18 cellular contexts compared by ENCODE assay signal in the genomic region with DNA sequence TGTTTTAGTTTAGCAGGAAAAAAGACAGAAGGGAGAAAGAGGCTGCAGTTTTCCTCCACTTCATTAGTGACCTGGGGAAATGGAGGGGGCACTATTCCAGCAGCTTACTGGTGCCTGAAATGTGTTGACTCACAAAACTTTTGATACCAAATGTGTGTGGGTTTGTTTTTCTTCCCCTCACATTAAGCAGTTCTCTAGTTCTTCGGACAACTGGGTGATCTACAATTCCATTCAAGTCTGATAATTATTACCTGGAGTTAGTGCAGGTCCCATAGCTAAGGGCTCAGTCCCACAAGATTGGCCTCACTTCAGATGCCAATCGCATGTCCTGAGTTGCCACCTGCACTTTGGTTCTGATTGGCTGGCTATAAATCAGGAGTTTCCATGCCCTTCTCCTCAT.
"Had no signal": no experiment of that assay in that cellular context is flagged by ENCODE, and none has a peak within 500 bp of the region (broad histone marks: within the 10 kb centered on the region; RNA-seq: fewer than 3 reads in every experiment).

No MANE protein-coding gene starts in this region.

- H3K9me3 ChIP-seq: right atrium auricular region, sigmoid colon, suprapubic skin, tibial artery, upper lobe of left lung, uterus had no signal

- H3K27ac Mint-ChIP-seq: endodermal cell, nephron progenitor cell had no signal

- H3K27me3 ChIP-seq: hepatocyte, right atrium auricular region, sigmoid colon, suprapubic skin, tibial artery, upper lobe of left lung, uterus had no signal

- H3K27ac ChIP-seq: coronary artery, hepatocyte, right atrium auricular region, sigmoid colon, suprapubic skin, tibial artery, upper lobe of left lung, uterus had no signal

- H3K4me3 ChIP-seq: coronary artery, hepatocyte, right atrium auricular region, sigmoid colon, skin epidermis, suprapubic skin, tibial artery, upper lobe of left lung, uterus had no signal

- H3K79me2 ChIP-seq: hepatocyte had no signal

- H3K9me3 Mint-ChIP-seq: endodermal cell; naive thymus-derived CD4-positive, alpha-beta T cell; nephron progenitor cell had no signal

- H2AFZ ChIP-seq: hepatocyte had no signal

- FAIRE-seq: endothelial cell of umbilical vein, kidney had no signal

- H3K4me2 ChIP-seq: hepatocyte had no signal

- ATAC-seq: naive thymus-derived CD4-positive, alpha-beta T cell had no signal

- H3K36me3 ChIP-seq: right atrium auricular region, sigmoid colon, suprapubic skin, tibial artery, upper lobe of left lung, uterus had no signal

- DNase-seq: effector CD4-positive, alpha-beta T cell; endodermal cell; foreskin melanocyte; kidney; naive thymus-derived CD4-positive, alpha-beta T cell; nephron progenitor cell; posterior cingulate gyrus; sigmoid colon; stimulated activated naive CD8-positive, alpha-beta T cell treated with anti-CD3 and anti-CD28 coated beads, Interleukin-15, Interleukin-2, amounts not matched to agents 100 U/mL and 50 U/mL, for 24 hours; tibial artery; upper lobe of left lung; uterus had no signal

- H3K4me1 ChIP-seq: right atrium auricular region, sigmoid colon, tibial artery, upper lobe of left lung, uterus had no signal

- H3K4me3 Mint-ChIP-seq: endodermal cell; naive thymus-derived CD4-positive, alpha-beta T cell; nephron progenitor cell had no signal
